Comparison of ENCODE assay signal across 1 cellular context in genomic region chr19:1761528-1762242, GRCh38.
TF ChIP-seq lines count a peak whose summit lies in the region.

No MANE protein-coding gene starts in this region.

TF ChIP-seq in SK-N-SH, 30 proteins besides CTCF, POLR2A, EP300 and RAD21 (continued from another document):
- TF ChIP-seq REST (IDR thresholded peaks at IDR 0.05; ENCODE audit: low read depth, low read length) (no peak), SMC3 (IDR thresholded peaks at IDR 0.05; ENCODE audit: low read depth, low read length) (no peak), RFX5 (IDR thresholded peaks at IDR 0.05; ENCODE audit: low read length) (no peak), TEAD4 (IDR thresholded peaks at IDR 0.05; ENCODE audit: borderline replicate concordance, insufficient read depth) (no peak), MXI1 (IDR thresholded peaks at IDR 0.05; ENCODE audit: low read depth, low read length) (no peak), EZH2phosphoT487 (IDR thresholded peaks at IDR 0.05; ENCODE audit: borderline replicate concordance, low read depth) (no peak), TAF1 (IDR thresholded peaks at IDR 0.05; ENCODE audit: borderline replicate concordance, low read depth, low read length) (no peak), GABPA (IDR thresholded peaks at IDR 0.05; ENCODE audit: low read depth) (no peak), FOXM1 (IDR thresholded peaks at IDR 0.05; ENCODE audit: low read depth) (no peak), TCF12 (IDR thresholded peaks at IDR 0.05) (no peak), YY1 (IDR thresholded peaks at IDR 0.05; ENCODE audit: low read depth) (no peak), IRF3 (IDR thresholded peaks at IDR 0.05; ENCODE audit: low read depth, low read length) (no peak), JUND (IDR thresholded peaks at IDR 0.05) (no peak), ZBTB33 (IDR thresholded peaks at IDR 0.05; ENCODE audit: borderline replicate concordance, low read depth) (no peak)
